Comparison of ENCODE assay signal across 8 cellular contexts in the genomic region with DNA sequence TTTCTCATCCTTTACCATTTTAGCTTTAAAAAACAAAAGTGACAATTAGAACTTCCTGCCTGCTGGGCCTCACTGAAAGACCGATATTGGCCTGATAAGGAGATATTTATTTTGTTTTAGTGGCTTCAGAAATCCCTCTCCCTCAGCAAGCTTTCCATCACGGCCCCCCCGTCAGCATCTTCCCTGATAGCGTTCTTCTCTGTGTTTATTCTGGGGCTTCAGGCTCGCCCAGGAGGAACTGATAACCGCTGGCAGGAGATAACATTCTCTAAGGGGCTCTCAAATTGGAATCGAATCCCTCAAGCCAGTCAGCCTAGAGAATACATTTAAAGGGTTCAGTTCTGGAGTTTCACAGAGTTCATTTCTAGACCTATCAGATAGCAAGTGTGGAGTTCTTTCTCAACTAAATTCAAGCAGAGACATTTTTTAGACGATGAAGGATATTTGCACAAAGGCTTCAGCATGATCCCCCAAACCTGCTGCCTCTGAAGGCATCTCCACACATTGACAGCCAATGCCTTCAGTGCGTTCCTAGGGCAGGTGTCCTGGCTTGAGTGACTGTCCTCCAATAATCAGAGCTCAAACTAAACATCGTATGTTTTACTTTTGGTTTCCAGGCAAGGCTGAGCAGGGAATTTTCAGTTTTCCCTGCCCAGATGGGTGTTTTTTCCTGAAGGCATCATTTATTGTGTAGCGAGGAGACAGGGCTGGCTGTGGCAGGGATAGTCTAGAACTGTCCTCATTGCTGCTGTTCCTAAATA.
DNase-seq lines count a peak whose midpoint lies in the region; ATAC-seq and TF ChIP-seq lines count a peak whose summit lies in the region.

No MANE protein-coding gene starts in this region.

- H3K27me3 Mint-ChIP-seq in activated T-cell treated with anti-CD3 and anti-CD28 coated beads, Interleukin-2, amount 50 U/mL, for 24 hours = peaks cover 5% of the 10 kb centered on the region
- H3K27me3 Mint-ChIP-seq in stimulated activated naive B cell treated with anti-CD40 and anti-IgM and Interleukin-4, amounts not matched to agents 10 μg/mL and 1 μg/mL and 100 μg/mL, for 72 hours = peaks cover 0 to 7% of the 10 kb centered on the region in 2 donors

- H3K27ac Mint-ChIP-seq in activated T-cell treated with anti-CD3 and anti-CD28 coated beads, Interleukin-2, amount 50 U/mL, for 24 hours = peak overlapping the region; percentile 96
- H3K27ac Mint-ChIP-seq in stimulated activated naive B cell treated with anti-CD40 and anti-IgM and Interleukin-4, amounts not matched to agents 10 μg/mL and 1 μg/mL and 100 μg/mL, for 72 hours = peak overlapping the region; percentile 51

- peaks cover 93% of the 10 kb centered on the region for H3K36me3 Mint-ChIP-seq in activated T-cell treated with anti-CD3 and anti-CD28 coated beads, Interleukin-2, amount 50 U/mL, for 24 hours (ENCODE audit: low read depth)
- peaks cover 12 to 13% of the 10 kb centered on the region in 2 donors for H3K36me3 Mint-ChIP-seq in stimulated activated naive B cell treated with anti-CD40 and anti-IgM and Interleukin-4, amounts not matched to agents 10 μg/mL and 1 μg/mL and 100 μg/mL, for 72 hours

- peaks cover 89% of the 10 kb centered on the region for H3K4me1 Mint-ChIP-seq in activated T-cell treated with anti-CD3 and anti-CD28 coated beads, Interleukin-2, amount 50 U/mL, for 24 hours (ENCODE audit: low read depth)
- peaks cover 33% of the 10 kb centered on the region in 2 donors for H3K4me1 Mint-ChIP-seq in stimulated activated naive B cell treated with anti-CD40 and anti-IgM and Interleukin-4, amounts not matched to agents 10 μg/mL and 1 μg/mL and 100 μg/mL, for 72 hours

- POLR2A ChIA-PET in GM10248 (lab: Yijun Ruan, JAX) = interaction anchor here (0.7 kb wide), 1 partner anchor 393 kb away, joined by 4 read pairs; no protein-coding TSS in a partner anchor

- H3K9me3 Mint-ChIP-seq in activated T-cell treated with anti-CD3 and anti-CD28 coated beads, Interleukin-2, amount 50 U/mL, for 24 hours = peaks cover 2% of the 10 kb centered on the region
- H3K9me3 Mint-ChIP-seq in stimulated activated naive B cell treated with anti-CD40 and anti-IgM and Interleukin-4, amounts not matched to agents 10 μg/mL and 1 μg/mL and 100 μg/mL, for 72 hours = no peaks in the 10 kb centered on the region

- H3K4me3 ChIP-seq in fibroblast of pulmonary artery (replicated peaks; ENCODE audit: low read depth, low read length) = peak overlapping the region; percentile 0

- ATAC-seq in stimulated activated naive B cell treated with anti-CD40 and anti-IgM and Interleukin-4, amounts not matched to agents 10 μg/mL and 1 μg/mL and 100 μg/mL, for 72 hours (replicated peaks) = no peak

- no peak for TF ChIP-seq CTCF in VCaP (conservative IDR thresholded peaks at IDR 0.05)
- TF ChIP-seq CTCF in fibroblast of pulmonary artery (IDR thresholded peaks at IDR 0.05; ENCODE audit: low read length, missing control alignments) = no peak
- TF ChIP-seq CTCF in GM10248 (IDR thresholded peaks at IDR 0.05; ENCODE audit: control extremely low read depth, extremely low read depth, low read depth, missing control alignments) = no peak

- CTCF ChIA-PET in GM10248 (lab: Yijun Ruan, JAX) = interaction anchor here (0.6 to 2.1 kb wide), 9 partner anchors 9 to 120 kb away, joined by 3 to 8 read pairs (median 5); a partner anchor contains a TSS

- peak overlapping the region; percentile 43 for H3K27ac ChIP-seq in VCaP

- peak overlapping the region; percentile 88 for H3K4me3 Mint-ChIP-seq in activated T-cell treated with anti-CD3 and anti-CD28 coated beads, Interleukin-2, amount 50 U/mL, for 24 hours
- H3K4me3 Mint-ChIP-seq in stimulated activated naive B cell treated with anti-CD40 and anti-IgM and Interleukin-4, amounts not matched to agents 10 μg/mL and 1 μg/mL and 100 μg/mL, for 72 hours = peak overlapping the region in 1 of 2 donors; percentile 68

- DNase-seq in activated T-cell treated with anti-CD3 and anti-CD28 coated beads, Interleukin-2, amount 50 U/mL, for 24 hours = no peak
- no peak for DNase-seq in activated T-cell treated with anti-CD3 and anti-CD28 coated beads, Interleukin-2, amount 50 U/mL, for 1 hour
- no peak for DNase-seq in fibroblast of pulmonary artery (ENCODE audit: low read depth)
- no peak for DNase-seq in stimulated activated naive B cell treated with anti-CD40 and anti-IgM and Interleukin-4, amounts not matched to agents 10 μg/mL and 1 μg/mL and 100 μg/mL, for 72 hours
- DNase-seq in NCI-H1092 (lab: John Stamatoyannopoulos, UW) = no peak
- no peak for DNase-seq in stimulated activated CD4-positive, alpha-beta T cell treated with anti-CD3 and anti-CD28 coated beads, Interleukin-15, amount 100 ng/mL, for 24 hours
- no peak for DNase-seq in GM10248 (ENCODE audit: extremely low spot score)
